31 cellular contexts compared by ENCODE assay signal in the genomic region with DNA sequence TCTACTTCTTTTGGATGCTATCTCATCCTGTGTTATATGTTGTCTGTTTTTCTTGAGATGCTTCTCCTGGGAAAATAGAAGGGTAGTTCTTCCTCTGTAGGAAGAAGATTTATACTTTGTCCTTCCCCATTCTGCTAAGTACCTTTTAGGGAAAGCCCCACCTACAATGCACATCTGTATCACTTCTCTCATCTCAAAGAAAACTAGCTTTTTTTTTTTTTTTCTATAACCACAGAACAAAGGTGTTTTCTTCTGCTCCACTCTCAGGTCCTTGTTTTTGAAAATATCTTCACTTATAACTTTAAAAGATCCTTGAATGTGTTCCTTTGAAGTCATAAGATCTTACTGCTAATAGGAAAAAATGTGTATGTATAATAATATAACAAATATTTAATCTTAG.
"Had no signal": no experiment of that assay in that cellular context is flagged by ENCODE, and none has a peak within 500 bp of the region (broad histone marks: within the 10 kb centered on the region; RNA-seq: fewer than 3 reads in every experiment).

No MANE protein-coding gene starts in this region.

- FAIRE-seq: colon had no signal

- H3K4me3 ChIP-seq: adrenal gland, body of pancreas, esophagus muscularis mucosa, gastroesophageal sphincter, heart right ventricle had no signal

- H3K36me3 ChIP-seq: adrenal gland, esophagus muscularis mucosa, gastroesophageal sphincter, heart right ventricle, WERI-Rb-1 had no signal

- H3K9me3 ChIP-seq: adrenal gland, body of pancreas, esophagus muscularis mucosa, gastroesophageal sphincter, heart right ventricle had no signal

- H3K27ac ChIP-seq: adrenal gland, body of pancreas, esophagus muscularis mucosa, foreskin keratinocyte, gastroesophageal sphincter, heart right ventricle, WERI-Rb-1 had no signal

- DNase-seq: activated B cell treated with CpG ODN at 0.5 μM for 24 hours; activated CD4-positive, alpha-beta T cell treated with anti-CD3 and anti-CD28 coated beads for 48 hours; activated CD4-positive, alpha-beta T cell treated with anti-CD3 and anti-CD28 coated beads, Interleukin-2, amount 50 U/mL, for 1 hour; activated CD4-positive, alpha-beta T cell treated with anti-CD3 and anti-CD28 coated beads, Interleukin-2, amount 50 U/mL, for 48 hours; activated CD8-positive, alpha-beta memory T cell treated with anti-CD3 and anti-CD28 coated beads for 24 hours; activated CD8-positive, alpha-beta T cell treated with anti-CD3 and anti-CD28 coated beads for 36 hours; activated effector memory CD4-positive, alpha-beta T cell treated with anti-CD3 and anti-CD28 coated beads, Interleukin-2, amount 50 U/mL, for 16 hours; activated naive CD4-positive, alpha-beta T cell treated with anti-CD3 and anti-CD28 coated beads for 36 hours; activated naive CD8-positive, alpha-beta T cell treated with anti-CD3 and anti-CD28 coated beads for 36 hours; activated naive CD8-positive, alpha-beta T cell treated with anti-CD3 and anti-CD28 coated beads, Interleukin-2, amount 50 U/mL, for 24 hours; activated T-cell treated with anti-CD3 and anti-CD28 coated beads, Interleukin-2, amount 50 U/mL, for 1 hour; activated T-cell treated with anti-CD3 and anti-CD28 coated beads, Interleukin-2, amount 50 U/mL, for 48 hours; adrenal gland; amygdala; aorta; body of pancreas; caudate nucleus; cortex of kidney; dermis blood vessel endothelial cell; effector CD4-positive, alpha-beta T cell; effector memory CD8-positive, alpha-beta T cell; erythroblast; foreskin keratinocyte; heart right ventricle; T-helper 17 cell; T1000; WERI-Rb-1 had no signal

- H3K27me3 ChIP-seq: adrenal gland, body of pancreas, esophagus muscularis mucosa, foreskin keratinocyte, gastroesophageal sphincter, heart right ventricle had no signal

- H3K4me1 ChIP-seq: adrenal gland, body of pancreas, esophagus muscularis mucosa, foreskin keratinocyte, gastroesophageal sphincter, heart right ventricle had no signal

- ATAC-seq: activated CD4-positive, CD25-positive, alpha-beta regulatory T cell treated with anti-CD3 and anti-CD28 coated beads, Interleukin-2, amount 50 U/mL, for 24 hours; activated CD8-positive, alpha-beta T cell treated with anti-CD3 and anti-CD28 coated beads for 36 hours; activated naive CD8-positive, alpha-beta T cell treated with anti-CD3 and anti-CD28 coated beads, Interleukin-2, amount 50 U/mL, for 24 hours; body of pancreas; effector memory CD8-positive, alpha-beta T cell; foreskin keratinocyte; gastroesophageal sphincter; heart right ventricle; T-helper 17 cell had no signal
